26 cellular contexts compared by ENCODE assay signal in genomic region chr17:66892286-66892685, GRCh38. TPM values are rescaled to one million over a fixed set of nuclear protein-coding genes. Genes with fewer than 3 reads are reported as not detected.
"Had no signal": no experiment of that assay in that cellular context is flagged by ENCODE, and none has a peak within 500 bp of the region (broad histone marks: within the 10 kb centered on the region; RNA-seq: fewer than 3 reads in every experiment).

No MANE protein-coding gene starts in this region.

- H3K4me1 Mint-ChIP-seq: naive thymus-derived CD4-positive, alpha-beta T cell; nephron progenitor cell had no signal

- DNase-seq: cortex of kidney; dorsolateral prefrontal cortex; effector CD8-positive, alpha-beta T cell; foreskin melanocyte; head of caudate nucleus; hippocampal formation; kidney glomerular epithelial cell; mammary epithelial cell; naive thymus-derived CD4-positive, alpha-beta T cell; nephron progenitor cell; sigmoid colon; small intestine; stimulated activated CD4-positive, alpha-beta T cell treated with anti-CD3 and anti-CD28 coated beads, Interleukin-12 subunit alpha, Interleukin-12 subunit beta, amount 100 ng/mL, for 4 hours; stimulated activated naive CD4-positive, alpha-beta T cell; stomach; substantia nigra had no signal

- H3K36me3 Mint-ChIP-seq: naive thymus-derived CD4-positive, alpha-beta T cell; type B pancreatic cell had no signal

- H3K9me3 ChIP-seq: right atrium auricular region, sigmoid colon, stomach had no signal

- H3K4me3 ChIP-seq: dorsolateral prefrontal cortex, right atrium auricular region, sigmoid colon, stomach had no signal

- H3K4me3 Mint-ChIP-seq: naive thymus-derived CD4-positive, alpha-beta T cell; nephron progenitor cell; type B pancreatic cell had no signal

- H3K27ac Mint-ChIP-seq: naive thymus-derived CD4-positive, alpha-beta T cell; nephron progenitor cell; type B pancreatic cell had no signal

- H3K4me1 ChIP-seq: right atrium auricular region, sigmoid colon, stomach had no signal

- H3K27ac ChIP-seq: dorsolateral prefrontal cortex, right atrium auricular region, sigmoid colon, stomach had no signal

- ATAC-seq: esophagus mucosa; left lobe of liver; naive thymus-derived CD4-positive, alpha-beta T cell had no signal

- H3K27me3 ChIP-seq: dorsolateral prefrontal cortex, right atrium auricular region, sigmoid colon had no signal

- H3K36me3 ChIP-seq: right atrium auricular region, sigmoid colon, stomach had no signal

- H3K9me3 Mint-ChIP-seq: naive thymus-derived CD4-positive, alpha-beta T cell; type B pancreatic cell had no signal

RNA-seq across cellular contexts. Expression of gene CACNG5, which starts 57.4 kb away (rescaled TPM):
- total RNA-seq: chondrocyte; esophagus mucosa; left lobe of liver; lower leg skin; mammary epithelial cell; mesenteric fat pad; mononuclear cell; naive thymus-derived CD4-positive, alpha-beta T cell; osteoblast; posterior vena cava; right atrium auricular region; stomach had no signal
- polyA plus RNA-seq: mammary epithelial cell; naive thymus-derived CD4-positive, alpha-beta T cell; sigmoid colon; small intestine; stomach had no signal
